20 cellular contexts compared by ENCODE assay signal in the genomic region with DNA sequence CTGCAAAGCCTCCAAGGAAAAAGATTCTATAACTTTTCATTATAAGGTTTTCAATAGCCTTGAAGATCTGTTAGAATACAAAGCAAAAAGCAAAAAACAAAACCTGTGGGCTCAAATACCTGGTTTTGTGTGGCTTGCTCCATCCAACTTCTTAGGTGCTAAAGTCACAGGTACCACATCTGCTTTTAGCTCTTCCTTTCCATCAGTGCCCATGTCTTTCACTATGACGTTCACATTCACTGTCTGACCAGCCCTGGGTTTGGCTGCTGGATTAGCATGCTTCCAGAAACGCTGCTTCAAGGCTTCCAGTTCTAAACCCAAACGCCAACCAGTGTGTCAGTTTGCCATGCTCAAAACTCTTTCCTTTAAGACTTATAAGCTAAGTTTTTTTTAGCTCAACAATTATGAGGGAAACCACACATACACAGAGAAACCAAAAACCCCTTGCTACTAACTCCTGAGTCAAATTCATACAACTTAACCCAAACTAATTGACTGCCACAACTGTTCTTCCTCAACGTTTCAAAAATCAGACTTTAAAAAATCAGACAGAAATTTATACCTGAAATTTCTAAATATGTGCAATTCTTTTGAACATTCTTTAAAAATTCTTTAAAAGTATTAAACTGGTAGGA. TPM values are rescaled to one million over a fixed set of nuclear protein-coding genes. Genes with fewer than 3 reads are reported as not detected.
DNase-seq lines count a peak whose midpoint lies in the region; ATAC-seq, FAIRE-seq and TF ChIP-seq lines count a peak whose summit lies in the region.
"Had no signal": no experiment of that assay in that cellular context is flagged by ENCODE, and none has a peak within 500 bp of the region (broad histone marks: within the 10 kb centered on the region; RNA-seq: fewer than 3 reads in every experiment).

No MANE protein-coding gene starts in this region.

- H3K27me3 Mint-ChIP-seq in T-helper 2 cell treated with Interferon-gamma antibody and Interleukin-4, amounts not matched to agents 5 μg/mL and 100 μg/mL, for 36 hours (ENCODE audit: low read depth): no peaks in the 10 kb centered on the region
- no peaks in the 10 kb centered on the region for H3K27me3 Mint-ChIP-seq in osteocyte (ENCODE audit: unreplicated experiment)
- H3K27me3 Mint-ChIP-seq: CD4-positive, CD25-positive, alpha-beta regulatory T cell; IgD-negative memory B cell had no signal

- no peak for TF ChIP-seq CTCF in esophagus muscularis mucosa (IDR thresholded peaks at IDR 0.05)
- no peak for TF ChIP-seq CTCF in osteocyte (IDR thresholded peaks at IDR 0.05)

- H3K9me3 ChIP-seq in esophagus muscularis mucosa: no peaks in the 10 kb centered on the region
- H3K9me3 ChIP-seq: BE2C, Caco-2, HAP-1 had no signal

- DNase-seq in GM12891 (ENCODE audit: insufficient read length, low spot score): no peak
- DNase-seq in T-helper 2 cell treated with Interferon-gamma antibody and Interleukin-4, amounts not matched to agents 5 μg/mL and 100 μg/mL, for 36 hours (ENCODE audit: low spot score): no peak
- peak; percentile 80 for DNase-seq in esophagus muscularis mucosa (ENCODE audit: extremely low spot score)
- DNase-seq in osteocyte (ENCODE audit: extremely low spot score, unreplicated experiment): no peak
- no peak for DNase-seq in NCI-H1436 treated with DMSO at 0.1 percent for 48 hours (lab: John Stamatoyannopoulos, UW)
- DNase-seq: ACHN; BE2C; C1 segment of cervical spinal cord; Caco-2; CD4-positive, CD25-positive, alpha-beta regulatory T cell; GDM1; GM23248; KBM-7 had no signal

- H3K27me3 ChIP-seq in esophagus muscularis mucosa: peaks cover 0 to 3% (median 0%) of the 10 kb centered on the region in 4 donors
- H3K27me3 ChIP-seq: BE2C had no signal

- H3K4me3 Mint-ChIP-seq in T-helper 2 cell treated with Interferon-gamma antibody and Interleukin-4, amounts not matched to agents 5 μg/mL and 100 μg/mL, for 36 hours: no peak overlapping the region
- no peak overlapping the region for H3K4me3 Mint-ChIP-seq in osteocyte (ENCODE audit: unreplicated experiment)
- H3K4me3 Mint-ChIP-seq: CD4-positive, CD25-positive, alpha-beta regulatory T cell; IgD-negative memory B cell had no signal

- intact Hi-C loops in esophagus muscularis mucosa (cut with DNase I): no loop called here

- TF ChIP-seq EP300 in esophagus muscularis mucosa (IDR thresholded peaks at IDR 0.05): no peak

- no peak for ATAC-seq in GM21367 (IDR thresholded peaks at IDR 0.05; ENCODE audit: unreplicated experiment)
- ATAC-seq: HepG2 had no signal

- no peaks in the 10 kb centered on the region for H3K4me1 ChIP-seq in esophagus muscularis mucosa
- H3K4me1 ChIP-seq: BE2C, Caco-2, HAP-1 had no signal

- FAIRE-seq in G401.6 (lab: Jason Lieb, UNC): peak; percentile 27
- no peak for FAIRE-seq in GM12891 (lab: Jason Lieb, UNC)
- FAIRE-seq: A204.1, D721Med, HepG2 had no signal

- H3K9me3 Mint-ChIP-seq in T-helper 2 cell treated with Interferon-gamma antibody and Interleukin-4, amounts not matched to agents 5 μg/mL and 100 μg/mL, for 36 hours: no peaks in the 10 kb centered on the region
- no peaks in the 10 kb centered on the region for H3K9me3 Mint-ChIP-seq in osteocyte (ENCODE audit: unreplicated experiment)
- H3K9me3 Mint-ChIP-seq: CD4-positive, CD25-positive, alpha-beta regulatory T cell; IgD-negative memory B cell had no signal

- H3K36me3 Mint-ChIP-seq in T-helper 2 cell treated with Interferon-gamma antibody and Interleukin-4, amounts not matched to agents 5 μg/mL and 100 μg/mL, for 36 hours (ENCODE audit: low read depth): peaks cover 30% of the 10 kb centered on the region
- H3K36me3 Mint-ChIP-seq in osteocyte (ENCODE audit: unreplicated experiment): peaks cover 2% of the 10 kb centered on the region
- H3K36me3 Mint-ChIP-seq: CD4-positive, CD25-positive, alpha-beta regulatory T cell had no signal

- H3K36me3 ChIP-seq in esophagus muscularis mucosa: no peaks in the 10 kb centered on the region
- H3K36me3 ChIP-seq: BE2C had no signal

- TF ChIP-seq POLR2A in GM12891 (IDR thresholded peaks at IDR 0.05; ENCODE audit: low read depth, low read length) (no peak), esophagus muscularis mucosa (IDR thresholded peaks at IDR 0.05; ENCODE audit: low read depth) (no peak)

- H3K27ac ChIP-seq in esophagus muscularis mucosa (replicated peaks in 1 of 4): no peak overlapping the region
- H3K27ac ChIP-seq: GM23248 had no signal

- no peak overlapping the region for H3K4me3 ChIP-seq in esophagus muscularis mucosa
- H3K4me3 ChIP-seq: GM23248, HAP-1 had no signal

- WGBS in esophagus muscularis mucosa: 88% methylated on average over 4 of the region's 4 CpGs

- H3K4me1 Mint-ChIP-seq in T-helper 2 cell treated with Interferon-gamma antibody and Interleukin-4, amounts not matched to agents 5 μg/mL and 100 μg/mL, for 36 hours (ENCODE audit: low read depth): peaks cover 3% of the 10 kb centered on the region
- H3K4me1 Mint-ChIP-seq in osteocyte (ENCODE audit: unreplicated experiment): no peaks in the 10 kb centered on the region

- peak overlapping the region; percentile 54 for H3K27ac Mint-ChIP-seq in T-helper 2 cell treated with Interferon-gamma antibody and Interleukin-4, amounts not matched to agents 5 μg/mL and 100 μg/mL, for 36 hours
- H3K27ac Mint-ChIP-seq in osteocyte (ENCODE audit: unreplicated experiment): no peak overlapping the region
- H3K27ac Mint-ChIP-seq: CD4-positive, CD25-positive, alpha-beta regulatory T cell; IgD-negative memory B cell had no signal

TF ChIP-seq in GM12891, 5 proteins besides CTCF, POLR2A, EP300 and RAD21:
- TF ChIP-seq PAX5 (IDR thresholded peaks at IDR 0.05; ENCODE audit: insufficient read depth, low read length, severe bottlenecking) (no peak), POLR2AphosphoS5 (IDR thresholded peaks at IDR 0.05; ENCODE audit: low read depth, low read length) (no peak), SPI1 (IDR thresholded peaks at IDR 0.05; ENCODE audit: low read depth, low read length) (0 out of 2 replicates have a peak, but pooled peaks have one; percentile 24), POU2F2 (IDR thresholded peaks at IDR 0.05; ENCODE audit: low read depth, low read length) (no peak)

RNA-seq across cellular contexts. Expression of a gene that starts 16.0 kb away (rescaled TPM):
- polyA plus RNA-seq in GM12891 (2012; ENCODE audit: low read depth, missing spikeins): 8.2 TPM
- total RNA-seq in esophagus muscularis mucosa (under 1 TPM in 3 of 4 donors, not detected in 1; under 0.01 to 0.40 (median 0.17) TPM), osteocyte (7.0 and 7.7 TPM in 2 replicates)

RNA-seq across cellular contexts. Expression of a gene that starts 35.1 kb away (rescaled TPM):
- polyA plus RNA-seq in GM12891 (2012; ENCODE audit: low read depth, missing spikeins): 7.6 TPM
- total RNA-seq in esophagus muscularis mucosa (10 to 100 TPM; 20.5 to 33.2 (median 28.2) TPM), osteocyte (18.8 TPM in 2 replicates)

RNA-seq across cellular contexts. Expression of a gene that starts 54.1 kb away (rescaled TPM):
- 2.5 TPM for polyA plus RNA-seq in GM12891 (2012; ENCODE audit: low read depth, missing spikeins)
- total RNA-seq in esophagus muscularis mucosa (10 to 100 TPM; 25.2 to 42.7 (median 33.0) TPM), osteocyte (10.1 and 14.6 TPM in 2 replicates)
